In the genomic region with DNA sequence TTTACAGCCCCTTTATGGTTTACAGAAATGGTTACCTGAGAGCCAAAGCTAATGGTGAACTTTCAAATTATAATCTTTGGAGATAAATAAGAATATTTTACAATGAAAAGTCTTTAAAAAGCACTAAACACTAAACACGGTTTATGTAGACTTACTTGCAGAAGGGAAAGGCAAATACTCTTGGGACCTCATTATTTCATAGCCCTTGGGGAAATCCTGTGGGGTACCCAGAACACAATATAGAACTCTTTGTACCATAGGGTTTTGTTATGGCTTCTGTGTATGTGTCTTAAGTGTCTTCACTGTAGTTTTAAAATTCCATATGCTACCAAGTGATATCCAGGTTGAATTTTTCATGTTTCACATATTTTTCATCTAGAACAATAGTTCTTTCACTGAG, we compare ENCODE assay signal across 17 cellular contexts.
DNase-seq lines count a peak whose midpoint lies in the region; TF ChIP-seq lines count a peak whose summit lies in the region.
"Had no signal": no experiment of that assay in that cellular context is flagged by ENCODE, and none has a peak within 500 bp of the region (broad histone marks: within the 10 kb centered on the region; RNA-seq: fewer than 3 reads in every experiment).

No MANE protein-coding gene starts in this region.

- no peak for TF ChIP-seq CTCF in foreskin fibroblast (IDR thresholded peaks at IDR 0.05; ENCODE audit: low read depth, low read length)

- peaks cover 7% of the 10 kb centered on the region; the same call in 1 of the 2 replicates for H3K9me3 ChIP-seq in BLaER1
- peaks cover under 1% of the 10 kb centered on the region; the same call in 1 of the 2 replicates for H3K9me3 ChIP-seq in SK-N-MC (ENCODE audit: low read depth, low read length)
- H3K9me3 ChIP-seq: A549, HAP-1 had no signal

- H3K4me1 ChIP-seq in BLaER1, result peaks cover 37% of the 10 kb centered on the region
- H3K4me1 ChIP-seq: A549, HAP-1 had no signal

- H3K27ac ChIP-seq in BLaER1, result no peak overlapping the region
- peak overlapping the region; percentile 100 for H3K27ac ChIP-seq in SK-N-MC
- H3K27ac ChIP-seq: A549 had no signal

- H3K9ac ChIP-seq in BLaER1 (no peak overlapping the region), SK-N-MC (ENCODE audit: insufficient read length) (peak overlapping the region; percentile 77)

- DNase-seq in NCI-H2171 treated with DMSO at 0.1 percent for 48 hours (lab: John Stamatoyannopoulos, UW) (peak; percentile 26), NCI-H2171 (lab: John Stamatoyannopoulos, UW) (no peak), SK-N-MC (ENCODE audit: low read depth, low spot score) (peak; percentile 99), NCI-H2107 treated with DMSO at 0.1 percent for 48 hours (lab: John Stamatoyannopoulos, UW; ENCODE audit: unreplicated experiment) (no peak), foreskin fibroblast (no peak)
- DNase-seq: 8988T; CD4-positive, alpha-beta T cell; CD8-positive, alpha-beta memory T cell; DMS 273 treated with DMSO at 0.1 percent for 48 hours; DMS79; EL; GDM1; GOT3; HFFc6 had no signal

- H3K36me3 ChIP-seq in BLaER1 (no peaks in the 10 kb centered on the region), SK-N-MC (ENCODE audit: insufficient read depth, low read length) (peaks cover under 1% of the 10 kb centered on the region; the same call in 1 of the 2 replicates)
- H3K36me3 ChIP-seq: HAP-1 had no signal

- H3K4me2 ChIP-seq in BLaER1, result peak overlapping the region; percentile 59
- H3K4me2 ChIP-seq: A549 had no signal

- H3K27me3 ChIP-seq in BLaER1, result no peaks in the 10 kb centered on the region

- no peaks in the 10 kb centered on the region for H4K20me1 ChIP-seq in BLaER1

- no peak overlapping the region for H3K4me3 ChIP-seq in BLaER1
- H3K4me3 ChIP-seq in SK-N-MC, result peak overlapping the region; percentile 71
- H3K4me3 ChIP-seq in foreskin fibroblast (ENCODE audit: low read depth in 1 of 2, low read length in 2 of 2), result no peak overlapping the region
- H3K4me3 ChIP-seq: A549, HAP-1 had no signal

Comparison
In these comparisons a context has a peak if more than half of its experiments do, and no peak if none do; other contexts are left out.
1. DNase-seq: peak in NCI-H2171 treated with DMSO at 0.1 percent for 48 hours (single experiment) and SK-N-MC (single experiment); none in NCI-H2171 (single experiment), NCI-H2107 treated with DMSO at 0.1 percent for 48 hours (single experiment) and foreskin fibroblast (0 of 2).